In genomic region chr22:38032681-38033521, GRCh38 we compare ENCODE assay signal across 1 cellular context.
TF ChIP-seq lines count a peak whose summit lies in the region.

No MANE protein-coding gene starts in this region.

TF ChIP-seq in HepG2, 621 proteins besides CTCF, POLR2A, EP300 and RAD21 (continued from another document and continues in another):
- TF ChIP-seq AFF4 (CRISPR knock-in tag; IDR thresholded peaks at IDR 0.05), result no peak
- peak; percentile 82 for TF ChIP-seq NR2F2 (IDR thresholded peaks at IDR 0.05; ENCODE audit: borderline replicate concordance, low read depth)
- TF ChIP-seq ZNF160 (CRISPR knock-in tag; IDR thresholded peaks at IDR 0.05), result no peak
- TF ChIP-seq ZNF83 (CRISPR knock-in tag; IDR thresholded peaks at IDR 0.05; ENCODE audit: borderline replicate concordance), result no peak
- no peak for TF ChIP-seq KDM6A (CRISPR knock-in tag; IDR thresholded peaks at IDR 0.05; ENCODE audit: low read depth)
- no peak for TF ChIP-seq TFE3 (CRISPR knock-in tag; IDR thresholded peaks at IDR 0.05)
- TF ChIP-seq ZNF605 (CRISPR knock-in tag; IDR thresholded peaks at IDR 0.05), result no peak
- no peak for TF ChIP-seq ZFP1 (CRISPR knock-in tag; IDR thresholded peaks at IDR 0.05)
- no peak for TF ChIP-seq NR0B2 (CRISPR knock-in tag; IDR thresholded peaks at IDR 0.05)
- TF ChIP-seq HNRNPH1 (optimal IDR thresholded peaks at IDR 0.05; ENCODE audit: low read depth, low read length), result no peak
- no peak for TF ChIP-seq FOXK2 (IDR thresholded peaks at IDR 0.05)
- TF ChIP-seq NFRKB (IDR thresholded peaks at IDR 0.05), result no peak
- 0 out of 2 replicates have a peak, but pooled peaks have one; percentile 42 for TF ChIP-seq IRF2 (CRISPR knock-in tag; IDR thresholded peaks at IDR 0.05)
- no peak for TF ChIP-seq SMAD9 (CRISPR knock-in tag; IDR thresholded peaks at IDR 0.05)
- no peak for TF ChIP-seq ZNF138 (CRISPR knock-in tag; IDR thresholded peaks at IDR 0.05; ENCODE audit: low read depth)
- no peak for TF ChIP-seq DZIP1 (CRISPR knock-in tag; IDR thresholded peaks at IDR 0.05)
- peak; percentile 94 for TF ChIP-seq NR2F6 (IDR thresholded peaks at IDR 0.05)
- TF ChIP-seq NR2F6 (CRISPR knock-in tag; IDR thresholded peaks at IDR 0.05), result peak; percentile 99
- TF ChIP-seq MLXIP (CRISPR knock-in tag; IDR thresholded peaks at IDR 0.05; ENCODE audit: borderline replicate concordance), result no peak
- no peak for TF ChIP-seq HNRNPL (IDR thresholded peaks at IDR 0.05; ENCODE audit: low read depth, low read length)
- TF ChIP-seq GATAD1 (CRISPR knock-in tag; IDR thresholded peaks at IDR 0.05), result 0 out of 2 replicates have a peak, but pooled peaks have one; percentile 16
- TF ChIP-seq ZNF724P (CRISPR knock-in tag; IDR thresholded peaks at IDR 0.05; ENCODE audit: borderline replicate concordance), result no peak
- no peak for TF ChIP-seq TEF (CRISPR knock-in tag; IDR thresholded peaks at IDR 0.05)
- no peak for TF ChIP-seq RBM39 (IDR thresholded peaks at IDR 0.05; ENCODE audit: low read depth, low read length, poor library complexity, severe bottlenecking)
- TF ChIP-seq ZBTB37 (CRISPR knock-in tag; IDR thresholded peaks at IDR 0.05), result no peak
- no peak for TF ChIP-seq CHCHD3 (CRISPR knock-in tag; IDR thresholded peaks at IDR 0.05)
- no peak for TF ChIP-seq PCBP2 (optimal IDR thresholded peaks at IDR 0.05; ENCODE audit: low read depth, low read length, poor library complexity, severe bottlenecking)
- no peak for TF ChIP-seq RNF219 (CRISPR knock-in tag; IDR thresholded peaks at IDR 0.05)
- no peak for TF ChIP-seq CBX1 (IDR thresholded peaks at IDR 0.05; ENCODE audit: low read depth)
- no peak for TF ChIP-seq TOPORS (CRISPR knock-in tag; IDR thresholded peaks at IDR 0.05)
- peak; percentile 91 for TF ChIP-seq ZBTB21 (CRISPR knock-in tag; IDR thresholded peaks at IDR 0.05)
- no peak for TF ChIP-seq SPEN (CRISPR knock-in tag; IDR thresholded peaks at IDR 0.05; ENCODE audit: low read depth)
- no peak for TF ChIP-seq CREBL2 (CRISPR knock-in tag; IDR thresholded peaks at IDR 0.05; ENCODE audit: borderline replicate concordance)
- no peak for TF ChIP-seq NRL (CRISPR knock-in tag; IDR thresholded peaks at IDR 0.05; ENCODE audit: borderline replicate concordance)
- peak; percentile 81 for TF ChIP-seq ATF2 (CRISPR knock-in tag; IDR thresholded peaks at IDR 0.05)
- TF ChIP-seq ATAD3A (CRISPR knock-in tag; IDR thresholded peaks at IDR 0.05), result no peak
- peak; percentile 73 for TF ChIP-seq ARID5B (CRISPR knock-in tag; IDR thresholded peaks at IDR 0.05)
- TF ChIP-seq MEIS1 (CRISPR knock-in tag; IDR thresholded peaks at IDR 0.05; ENCODE audit: borderline replicate concordance), result no peak
